Comparison of ENCODE assay signal across 9 cellular contexts in the genomic region with DNA sequence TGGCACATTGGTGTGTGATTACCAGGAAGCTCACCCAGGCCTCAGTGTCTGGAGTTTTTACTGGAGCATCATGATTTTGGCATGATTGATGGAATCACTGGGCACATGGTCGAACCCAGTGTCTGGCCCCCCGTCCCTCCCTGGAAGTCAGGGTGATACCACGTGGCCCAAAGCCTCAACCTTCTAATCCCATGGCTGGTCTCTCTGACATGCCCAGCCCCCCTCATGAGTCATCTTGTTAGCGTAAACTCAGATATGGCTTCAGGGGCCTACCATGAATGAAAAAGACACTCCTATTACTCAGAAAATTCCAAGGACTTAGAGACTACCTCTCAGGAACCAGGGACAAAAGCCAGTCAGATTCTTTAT.
DNase-seq lines count a peak whose midpoint lies in the region; ATAC-seq, FAIRE-seq and TF ChIP-seq lines count a peak whose summit lies in the region.
"Had no signal": no experiment of that assay in that cellular context is flagged by ENCODE, and none has a peak within 500 bp of the region (broad histone marks: within the 10 kb centered on the region; RNA-seq: fewer than 3 reads in every experiment).

No MANE protein-coding gene starts in this region.

- no peak overlapping the region for H3K4ac ChIP-seq in H9 (ENCODE audit: low read depth, low read length)

- no peak overlapping the region for H3K18ac ChIP-seq in H9 (ENCODE audit: insufficient read length, low read depth, low read length)

- H4K91ac ChIP-seq in H9 (ENCODE audit: insufficient read length, low read depth, low read length), result no peak overlapping the region

- H3K4me2 ChIP-seq in H9 (ENCODE audit: insufficient read depth, insufficient read length, low read length), result no peak overlapping the region

- no peak for ATAC-seq in HG03025 (IDR thresholded peaks at IDR 0.05; ENCODE audit: low FRiP score, unreplicated experiment)
- ATAC-seq in GM19324 (IDR thresholded peaks at IDR 0.05; ENCODE audit: low FRiP score, unreplicated experiment), result no peak

- H3T11ph ChIP-seq in H9 (ENCODE audit: low read length), result no peak overlapping the region

- no peak overlapping the region for H2BK5ac ChIP-seq in H9 (ENCODE audit: insufficient read length, low read length)

- no peak overlapping the region for H2BK120ac ChIP-seq in H9 (ENCODE audit: low read depth, low read length, poor library complexity, severe bottlenecking)

- no peak overlapping the region for H2BK15ac ChIP-seq in H9 (ENCODE audit: low read depth, low read length)

- WGBS in H9 (ENCODE audit: extremely low coverage, insufficient read length, low lambda C conversion rate), result no CpG with 5 or more reads among the region's 4 CpGs
- WGBS in small intestine, 3 donors, result 54 to 79% (median 63%) methylated on average over 4 of the region's 4 CpGs

- no peak overlapping the region for H3K23ac ChIP-seq in H9 (ENCODE audit: insufficient read length, low read depth, low read length)

- peaks cover 41 to 44% of the 10 kb centered on the region in 2 experiments for H3K4me1 Mint-ChIP-seq in H9

- no peak for DNase-seq in H9
- no peak for DNase-seq in SK-N-MC (ENCODE audit: low read depth, low spot score)
- DNase-seq in fibroblast of peridontal ligament (ENCODE audit: extremely low read depth), result peak; percentile 70
- DNase-seq in small intestine, result no peak
- no peak for DNase-seq in activated CD8-positive, alpha-beta memory T cell treated with anti-CD3 and anti-CD28 coated beads, Interleukin-2, amount 50 U/mL, for 4 hours
- no peak for DNase-seq in NCI-H1092 (lab: John Stamatoyannopoulos, UW)
- DNase-seq: left colon had no signal

- no peak for FAIRE-seq in small intestine (lab: Jason Lieb, UNC)

- TF ChIP-seq CTCF in H9 (conservative IDR thresholded peaks at IDR 0.05), result no peak

- no peaks in the 10 kb centered on the region for H3K79me2 ChIP-seq in H9 (ENCODE audit: insufficient read depth, low read length)

- no peaks in the 10 kb centered on the region for H3K79me1 ChIP-seq in H9 (ENCODE audit: insufficient read depth, low read depth, low read length, poor library complexity, severe bottlenecking)

- no peak overlapping the region for H4K8ac ChIP-seq in H9 (replicated peaks; ENCODE audit: insufficient read length, low read depth, low read length)

- H2BK12ac ChIP-seq in H9 (ENCODE audit: insufficient read length, low read depth, low read length), result no peak overlapping the region

- H3K9ac ChIP-seq in H9 (ENCODE audit: extremely low read depth, insufficient read length, low read length), result no peak overlapping the region
- no peak overlapping the region for H3K9ac ChIP-seq in SK-N-MC (ENCODE audit: insufficient read length)

- no peak overlapping the region; a peak in 2 of 5 replicates for H3K4me3 Mint-ChIP-seq in H9

- H3K4me3 ChIP-seq in SK-N-MC, result no peak overlapping the region; the same call in 1 of the 2 replicates
- no peak overlapping the region for H3K4me3 ChIP-seq in small intestine (ENCODE audit: low read depth in 1 of 2, low read length in 2 of 2)

- no peak overlapping the region for H2AFZ ChIP-seq in H9 (ENCODE audit: low read length)

- H3K27me3 ChIP-seq in H9 (ENCODE audit: insufficient read depth, low read length) (no peaks in the 10 kb centered on the region), small intestine (ENCODE audit: control insufficient read depth in 2 of 2, insufficient read depth in 2 of 2, low read length in 2 of 2) (no peaks in the 10 kb centered on the region)

- H3K56ac ChIP-seq in H9 (ENCODE audit: insufficient read length, low read depth, low read length), result no peak overlapping the region

- H3K23me2 ChIP-seq in H9 (ENCODE audit: insufficient read length, low read depth, low read length, poor library complexity, severe bottlenecking), result no peaks in the 10 kb centered on the region

- H4K5ac ChIP-seq in H9 (ENCODE audit: insufficient read length, low read depth, low read length), result no peak overlapping the region

- no peak overlapping the region for H2AK5ac ChIP-seq in H9 (ENCODE audit: insufficient read length, low read length)

- H3K36me3 Mint-ChIP-seq in H9 (ENCODE audit: insufficient read depth in 1 of 3, low read depth in 3 of 3), result peaks cover 3 to 8% (median 8%) of the 10 kb centered on the region in 3 experiments

- H3K9me3 Mint-ChIP-seq in H9, result peaks cover 0 to 8% of the 10 kb centered on the region in 2 experiments; a peak in 1 of 5 replicates

- H3K36me3 ChIP-seq in SK-N-MC (ENCODE audit: insufficient read depth, low read length) (no peaks in the 10 kb centered on the region; the same call in 1 of the 2 replicates), small intestine (ENCODE audit: control insufficient read depth in 2 of 2, insufficient read depth in 2 of 2, low read length in 2 of 2) (no peaks in the 10 kb centered on the region)

- H3K4me1 ChIP-seq in H9 (ENCODE audit: insufficient read depth, low read length) (peaks cover 7% of the 10 kb centered on the region; the same call in 1 of the 2 replicates), small intestine (ENCODE audit: control insufficient read depth in 2 of 2, insufficient read depth in 1 of 2, low read depth in 1 of 2, low read length in 1 of 2) (peaks cover 16 to 17% of the 10 kb centered on the region in 2 donors)

- H3K27ac ChIP-seq in H9 (ENCODE audit: insufficient read length, low read depth, low read length) (no peak overlapping the region), SK-N-MC (peak overlapping the region; percentile 42; the same call in 1 of the 2 replicates), small intestine (ENCODE audit: low read depth in 1 of 2, low read length in 1 of 2) (peak overlapping the region; percentile 5 to 75)

- no peak overlapping the region for H2BK20ac ChIP-seq in H9 (ENCODE audit: low read depth, low read length, poor library complexity, severe bottlenecking)

- H3K14ac ChIP-seq in H9 (ENCODE audit: insufficient read depth, low read length), result no peak overlapping the region

- peak overlapping the region; percentile 29 to 91 (median 45); a peak in 4 of 7 replicates for H3K27ac Mint-ChIP-seq in H9

- H3K9me3 ChIP-seq in H9 (ENCODE audit: control insufficient read depth, low read depth, low read length) (no peaks in the 10 kb centered on the region), SK-N-MC (ENCODE audit: low read depth, low read length) (no peaks in the 10 kb centered on the region), small intestine (ENCODE audit: control insufficient read depth, low read depth) (no peaks in the 10 kb centered on the region)

- no peaks in the 10 kb centered on the region for H4K20me1 ChIP-seq in H9 (ENCODE audit: control insufficient read depth, insufficient read depth, insufficient read length)

- H3K27me3 Mint-ChIP-seq in H9 (ENCODE audit: low read depth), result peaks cover 9% of the 10 kb centered on the region
